ENCODE assay signal across 9 cellular contexts in genomic region chr3:43289401-43289800, GRCh38. TPM values are rescaled to one million over a fixed set of nuclear protein-coding genes. Genes with fewer than 3 reads are reported as not detected.
DNase-seq lines count a peak whose midpoint lies in the region; ATAC-seq and TF ChIP-seq lines count a peak whose summit lies in the region.
"Had no signal": no experiment of that assay in that cellular context is flagged by ENCODE, and none has a peak within 500 bp of the region (broad histone marks: within the 10 kb centered on the region; RNA-seq: fewer than 3 reads in every experiment).

No MANE protein-coding gene starts in this region.

- no TSS peak for BruUV-seq in mammary epithelial cell (replicated peaks; lab: Mats Ljungman, UMichigan)

- H3K79me2 ChIP-seq in mammary epithelial cell (ENCODE audit: insufficient read depth, low read length), result peaks cover 75% of the 10 kb centered on the region

- H3K36me3 Mint-ChIP-seq in activated naive CD4-positive, alpha-beta T cell treated with anti-CD3 and anti-CD28 coated beads, Interleukin-2, amount 50 U/mL, for 24 hours, result peaks cover 8% of the 10 kb centered on the region

- no peak overlapping the region for H3K27ac ChIP-seq in mammary epithelial cell (ENCODE audit: insufficient read depth, low read depth, low read length)
- peak overlapping the region; percentile 84 for H3K27ac ChIP-seq in upper lobe of right lung

- peaks cover 38% of the 10 kb centered on the region for H3K4me1 ChIP-seq in mammary epithelial cell (ENCODE audit: insufficient read depth, low read length)
- H3K4me1 ChIP-seq in mononuclear cell (ENCODE audit: insufficient read depth, low read length), result peaks cover 63% of the 10 kb centered on the region
- H3K4me1 ChIP-seq in upper lobe of right lung, result peaks cover 50% of the 10 kb centered on the region

- H3K27ac Mint-ChIP-seq in activated naive CD4-positive, alpha-beta T cell treated with anti-CD3 and anti-CD28 coated beads, Interleukin-2, amount 50 U/mL, for 24 hours, result peak overlapping the region; percentile 99

- dilution Hi-C loops in mammary epithelial cell (cut with HindIII; ENCODE audit: low sequenced_read_pairs), result no loop called here

- CTCF ChIA-PET in mammary epithelial cell (lab: Charles Lee; ENCODE audit: low non-redundant PET), result no interaction called here

- intact Hi-C loops in mammary epithelial cell (cut with micrococcal nuclease) (loop anchor here (5.0 kb wide), 4 partner anchors 52 to 403 kb away; partner anchors contain the start of gene ABHD5), upper lobe of right lung (cut with DNase I) (no loop called here)

- H2AFZ ChIP-seq in mammary epithelial cell (ENCODE audit: low read depth, low read length), result no peak overlapping the region

- no peak overlapping the region for H3K9ac ChIP-seq in mammary epithelial cell (ENCODE audit: insufficient read depth, low read length)

- H3K4me3 ChIP-seq in mammary epithelial cell (replicated peaks in 1 of 3; ENCODE audit: insufficient read depth in 1 of 3, low read depth in 2 of 3, low read length in 3 of 3), result no peak overlapping the region
- peak overlapping the region; percentile 97 for H3K4me3 ChIP-seq in mononuclear cell (ENCODE audit: low read length)
- peak overlapping the region; percentile 70 for H3K4me3 ChIP-seq in upper lobe of right lung

- TF ChIP-seq CTCF in mammary epithelial cell (conservative IDR thresholded peaks at IDR 0.05 in 1 of 2, IDR thresholded peaks at IDR 0.05 in 1 of 2; ENCODE audit: extremely low read depth in 1 of 2, insufficient read depth in 1 of 2, low read depth in 1 of 2, low read length in 2 of 2) (no peak), upper lobe of right lung (IDR thresholded peaks at IDR 0.05) (no peak)

- no peaks in the 10 kb centered on the region for H4K20me1 ChIP-seq in mammary epithelial cell (ENCODE audit: insufficient read depth, low read length)

- H3K4me3 Mint-ChIP-seq in activated naive CD4-positive, alpha-beta T cell treated with anti-CD3 and anti-CD28 coated beads, Interleukin-2, amount 50 U/mL, for 24 hours, result peak overlapping the region; percentile 89

- in situ Hi-C loops in mammary epithelial cell (cut with MboI; ENCODE audit: low sequenced_read_pairs in 2 of 2), result no loop called here

- H3K27me3 Mint-ChIP-seq in activated naive CD4-positive, alpha-beta T cell treated with anti-CD3 and anti-CD28 coated beads, Interleukin-2, amount 50 U/mL, for 24 hours, result no peaks in the 10 kb centered on the region

- H3K36me3 ChIP-seq in mammary epithelial cell (ENCODE audit: insufficient read depth, low read length), result no peaks in the 10 kb centered on the region
- no peaks in the 10 kb centered on the region for H3K36me3 ChIP-seq in upper lobe of right lung

- WGBS in mammary epithelial cell (ENCODE audit: low coverage, missing lambda C conversion rate), result 100% methylated on average over 1 of the region's 2 CpGs

- no peak for DNase-seq in activated naive CD4-positive, alpha-beta T cell treated with anti-CD3 and anti-CD28 coated beads, Interleukin-2, amount 50 U/mL, for 16 hours
- DNase-seq in mammary epithelial cell (no peak), upper lobe of right lung (no peak), SIG-M5 treated with dmso at 0.1 percent for 504 hours (lab: John Stamatoyannopoulos, UW; ENCODE audit: unreplicated experiment) (no peak)

- H3K9me3 ChIP-seq in mammary epithelial cell (replicated peaks; ENCODE audit: insufficient read depth, low read length), result no peaks in the 10 kb centered on the region
- no peaks in the 10 kb centered on the region for H3K9me3 ChIP-seq in mononuclear cell (ENCODE audit: low read depth, low read length)
- no peaks in the 10 kb centered on the region for H3K9me3 ChIP-seq in upper lobe of right lung

- H3K27me3 ChIP-seq in mammary epithelial cell (ENCODE audit: insufficient read depth, low read length) (no peaks in the 10 kb centered on the region), mononuclear cell (ENCODE audit: insufficient read depth, low read length) (no peaks in the 10 kb centered on the region), upper lobe of right lung (no peaks in the 10 kb centered on the region)

- peaks cover 64% of the 10 kb centered on the region for H3K4me1 Mint-ChIP-seq in activated naive CD4-positive, alpha-beta T cell treated with anti-CD3 and anti-CD28 coated beads, Interleukin-2, amount 50 U/mL, for 24 hours

- no peak for ATAC-seq in upper lobe of right lung
- no peak for ATAC-seq in HG02678 (IDR thresholded peaks at IDR 0.05; ENCODE audit: unreplicated experiment)
- ATAC-seq in GM18907 (IDR thresholded peaks at IDR 0.05; ENCODE audit: unreplicated experiment), result no peak
- ATAC-seq: activated CD4-positive, CD25-positive, alpha-beta regulatory T cell treated with anti-CD3 and anti-CD28 coated beads, Interleukin-2, amount 50 U/mL, for 24 hours had no signal

- no peaks in the 10 kb centered on the region for H3K9me3 Mint-ChIP-seq in activated naive CD4-positive, alpha-beta T cell treated with anti-CD3 and anti-CD28 coated beads, Interleukin-2, amount 50 U/mL, for 24 hours

- H3K4me2 ChIP-seq in mammary epithelial cell (ENCODE audit: insufficient read depth, low read depth, low read length), result peak overlapping the region; percentile 83

RNA-seq across cellular contexts. Expression of gene SNRK, which starts 3.1 kb away (rescaled TPM):
- 10 to 100 TPM; 17.5 to 18.6 TPM for total RNA-seq in mammary epithelial cell
- 7.8 TPM for polyA plus RNA-seq in mammary epithelial cell
- 27.2 TPM for polyA minus RNA-seq in mammary epithelial cell
- 238 TPM for total RNA-seq in mononuclear cell
- 46.3 TPM for total RNA-seq in upper lobe of right lung

Comparison
In these comparisons a context has a peak if more than half of its experiments do, and no peak if none do; other contexts are left out.
1. H3K4me3 ChIP-seq: peak in mononuclear cell (single experiment) and upper lobe of right lung (single experiment); none in mammary epithelial cell (0 of 3).